15 cellular contexts compared by ENCODE assay signal in the genomic region with DNA sequence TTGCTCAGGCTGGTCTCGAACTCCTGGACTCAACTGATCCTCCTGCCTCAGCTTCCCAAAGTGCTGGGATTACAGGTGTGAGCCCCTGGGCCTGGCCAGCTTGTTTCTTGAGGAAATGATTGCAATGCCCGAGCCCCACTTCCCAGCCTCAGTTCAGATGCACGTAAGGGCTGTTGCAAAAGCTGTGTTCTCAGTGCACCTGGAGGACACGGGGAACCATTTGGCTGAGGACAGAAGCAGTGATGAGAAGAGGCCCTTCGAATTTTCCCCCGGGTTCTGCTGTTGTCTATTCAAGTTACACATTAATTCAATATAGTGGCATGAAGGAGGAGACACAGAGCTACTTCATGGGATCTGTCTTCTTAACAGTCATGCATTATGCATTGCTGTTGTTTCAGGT.
DNase-seq lines count a peak whose midpoint lies in the region; ATAC-seq, FAIRE-seq and TF ChIP-seq lines count a peak whose summit lies in the region.
"Had no signal": no experiment of that assay in that cellular context is flagged by ENCODE, and none has a peak within 500 bp of the region (broad histone marks: within the 10 kb centered on the region; RNA-seq: fewer than 3 reads in every experiment).

No MANE protein-coding gene starts in this region.

- TF ChIP-seq CTCF in GM20000 (IDR thresholded peaks at IDR 0.05; ENCODE audit: extremely low read depth, missing control alignments): no peak
- no peak for TF ChIP-seq CTCF in foreskin keratinocyte (conservative IDR thresholded peaks at IDR 0.05)

- H3K9me3 Mint-ChIP-seq in stimulated activated naive CD8-positive, alpha-beta T cell treated with anti-CD3 and anti-CD28 coated beads, Interleukin-15, amount 100 ng/mL, for 72 hours: no peaks in the 10 kb centered on the region
- no peaks in the 10 kb centered on the region for H3K9me3 Mint-ChIP-seq in activated T-helper 17 cell treated with anti-CD3 and anti-CD28 coated beads, Interleukin-2, amount 50 U/mL, for 72 hours
- no peaks in the 10 kb centered on the region for H3K9me3 Mint-ChIP-seq in activated T-helper 2 cell treated with anti-CD3 and anti-CD28 coated beads, Interferon-gamma antibody, Interleukin-2, Interleukin-4, amounts not matched to agents 10 μg/mL and 5 μg/mL and 100 μg/mL, durations not matched to agents 14 hours and 24 hours and 36 hours
- H3K9me3 Mint-ChIP-seq: activated T-cell treated with anti-CD3 and anti-CD28 coated beads, Interleukin-2, amount 50 U/mL, for 24 hours had no signal

- no peak overlapping the region for H3K27ac Mint-ChIP-seq in stimulated activated naive CD8-positive, alpha-beta T cell treated with anti-CD3 and anti-CD28 coated beads, Interleukin-15, amount 100 ng/mL, for 72 hours
- H3K27ac Mint-ChIP-seq in activated T-helper 17 cell treated with anti-CD3 and anti-CD28 coated beads, Interleukin-2, amount 50 U/mL, for 72 hours: peak overlapping the region; percentile 21
- H3K27ac Mint-ChIP-seq in activated T-helper 2 cell treated with anti-CD3 and anti-CD28 coated beads, Interferon-gamma antibody, Interleukin-2, Interleukin-4, amounts not matched to agents 10 μg/mL and 5 μg/mL and 100 μg/mL, durations not matched to agents 14 hours and 24 hours and 36 hours: no peak overlapping the region
- H3K27ac Mint-ChIP-seq: activated T-cell treated with anti-CD3 and anti-CD28 coated beads, Interleukin-2, amount 50 U/mL, for 24 hours had no signal

- no peaks in the 10 kb centered on the region for H3K36me3 Mint-ChIP-seq in activated T-helper 17 cell treated with anti-CD3 and anti-CD28 coated beads, Interleukin-2, amount 50 U/mL, for 72 hours (ENCODE audit: low read depth)
- no peaks in the 10 kb centered on the region for H3K36me3 Mint-ChIP-seq in activated T-helper 2 cell treated with anti-CD3 and anti-CD28 coated beads, Interferon-gamma antibody, Interleukin-2, Interleukin-4, amounts not matched to agents 10 μg/mL and 5 μg/mL and 100 μg/mL, durations not matched to agents 14 hours and 24 hours and 36 hours (ENCODE audit: low read depth)

- no peak overlapping the region for H3K27ac ChIP-seq in foreskin keratinocyte
- H3K27ac ChIP-seq: adrenal gland, breast epithelium, heart right ventricle, neutrophil, psoas muscle had no signal

- no peak for FAIRE-seq in GM12892 (lab: Jason Lieb, UNC)
- FAIRE-seq: colon had no signal

- H3K27me3 ChIP-seq in foreskin keratinocyte: no peaks in the 10 kb centered on the region
- H3K27me3 ChIP-seq: adrenal gland, breast epithelium, heart right ventricle, neutrophil had no signal

- peaks cover 13% of the 10 kb centered on the region for H3K4me1 Mint-ChIP-seq in stimulated activated naive CD8-positive, alpha-beta T cell treated with anti-CD3 and anti-CD28 coated beads, Interleukin-15, amount 100 ng/mL, for 72 hours
- H3K4me1 Mint-ChIP-seq in activated T-helper 17 cell treated with anti-CD3 and anti-CD28 coated beads, Interleukin-2, amount 50 U/mL, for 72 hours: peaks cover 6% of the 10 kb centered on the region
- peaks cover 18% of the 10 kb centered on the region for H3K4me1 Mint-ChIP-seq in activated T-helper 2 cell treated with anti-CD3 and anti-CD28 coated beads, Interferon-gamma antibody, Interleukin-2, Interleukin-4, amounts not matched to agents 10 μg/mL and 5 μg/mL and 100 μg/mL, durations not matched to agents 14 hours and 24 hours and 36 hours (ENCODE audit: low read depth)

- TF ChIP-seq POLR2A in GM12892 (IDR thresholded peaks at IDR 0.05; ENCODE audit: low read depth, low read length): no peak

- intact Hi-C loops in activated T-helper 2 cell treated with anti-CD3 and anti-CD28 coated beads, Interferon-gamma antibody, Interleukin-2, Interleukin-4, amounts not matched to agents 10 μg/mL and 5 μg/mL and 100 μg/mL, durations not matched to agents 14 hours and 24 hours and 36 hours (cut with micrococcal nuclease): loop anchor here (1.0 to 5.0 kb wide), 4 partner anchors 109 to 409 kb away; no protein-coding TSS in a partner anchor

- H3K4me1 ChIP-seq in foreskin keratinocyte: peaks cover 8% of the 10 kb centered on the region
- H3K4me1 ChIP-seq: adrenal gland, breast epithelium had no signal

- peak; percentile 14 for ATAC-seq in stimulated activated naive CD8-positive, alpha-beta T cell treated with anti-CD3 and anti-CD28 coated beads, Interleukin-15, amount 100 ng/mL, for 72 hours
- ATAC-seq in stimulated activated naive CD8-positive, alpha-beta T cell treated with anti-CD3 and anti-CD28 coated beads, Interleukin-15, Interleukin-2, amounts not matched to agents 100 U/mL and 50 U/mL, for 24 hours: no peak
- peak; percentile 11 for ATAC-seq in HG03175 (IDR thresholded peaks at IDR 0.05; ENCODE audit: unreplicated experiment)
- ATAC-seq in activated T-helper 17 cell treated with anti-CD3 and anti-CD28 coated beads, Interleukin-2, amount 50 U/mL, for 72 hours (replicated peaks): no peak
- no peak for ATAC-seq in foreskin keratinocyte

- no peak overlapping the region for H3K4me3 Mint-ChIP-seq in stimulated activated naive CD8-positive, alpha-beta T cell treated with anti-CD3 and anti-CD28 coated beads, Interleukin-15, amount 100 ng/mL, for 72 hours
- no peak overlapping the region for H3K4me3 Mint-ChIP-seq in activated T-helper 17 cell treated with anti-CD3 and anti-CD28 coated beads, Interleukin-2, amount 50 U/mL, for 72 hours
- H3K4me3 Mint-ChIP-seq in activated T-helper 2 cell treated with anti-CD3 and anti-CD28 coated beads, Interferon-gamma antibody, Interleukin-2, Interleukin-4, amounts not matched to agents 10 μg/mL and 5 μg/mL and 100 μg/mL, durations not matched to agents 14 hours and 24 hours and 36 hours (ENCODE audit: low read depth): no peak overlapping the region
- H3K4me3 Mint-ChIP-seq: activated T-cell treated with anti-CD3 and anti-CD28 coated beads, Interleukin-2, amount 50 U/mL, for 24 hours had no signal

- DNase-seq in stimulated activated naive CD8-positive, alpha-beta T cell treated with anti-CD3 and anti-CD28 coated beads, Interleukin-15, amount 100 ng/mL, for 72 hours: no peak
- no peak for DNase-seq in stimulated activated naive CD8-positive, alpha-beta T cell treated with anti-CD3 and anti-CD28 coated beads, Interleukin-15, Interleukin-2, amounts not matched to agents 100 U/mL and 50 U/mL, for 24 hours
- DNase-seq in activated T-helper 2 cell treated with anti-CD3 and anti-CD28 coated beads, Interferon-gamma antibody, Interleukin-2, Interleukin-4, amounts not matched to agents 10 μg/mL and 5 μg/mL and 100 μg/mL, durations not matched to agents 14 hours and 24 hours and 36 hours (ENCODE audit: low spot score): no peak
- DNase-seq in GM20000 (ENCODE audit: low spot score): no peak
- no peak for DNase-seq in foreskin keratinocyte
- DNase-seq in GM12892 (ENCODE audit: insufficient read length): no peak

- no peaks in the 10 kb centered on the region for H3K27me3 Mint-ChIP-seq in stimulated activated naive CD8-positive, alpha-beta T cell treated with anti-CD3 and anti-CD28 coated beads, Interleukin-15, amount 100 ng/mL, for 72 hours
- H3K27me3 Mint-ChIP-seq in activated T-helper 17 cell treated with anti-CD3 and anti-CD28 coated beads, Interleukin-2, amount 50 U/mL, for 72 hours: no peaks in the 10 kb centered on the region
- H3K27me3 Mint-ChIP-seq in activated T-helper 2 cell treated with anti-CD3 and anti-CD28 coated beads, Interferon-gamma antibody, Interleukin-2, Interleukin-4, amounts not matched to agents 10 μg/mL and 5 μg/mL and 100 μg/mL, durations not matched to agents 14 hours and 24 hours and 36 hours (ENCODE audit: low read depth): no peaks in the 10 kb centered on the region
- H3K27me3 Mint-ChIP-seq: activated T-cell treated with anti-CD3 and anti-CD28 coated beads, Interleukin-2, amount 50 U/mL, for 24 hours had no signal

Comparison
In these comparisons a context has a peak if more than half of its experiments do, and no peak if none do; other contexts are left out.
1. ATAC-seq: peak in stimulated activated naive CD8-positive, alpha-beta T cell treated with anti-CD3 and anti-CD28 coated beads, Interleukin-15, amount 100 ng/mL, for 72 hours (single experiment) and HG03175 (single experiment); none in stimulated activated naive CD8-positive, alpha-beta T cell treated with anti-CD3 and anti-CD28 coated beads, Interleukin-15, Interleukin-2, amounts not matched to agents 100 U/mL and 50 U/mL, for 24 hours (single experiment), activated T-helper 17 cell treated with anti-CD3 and anti-CD28 coated beads, Interleukin-2, amount 50 U/mL, for 72 hours (single experiment) and foreskin keratinocyte (single experiment).